ENCODE assay signal across 28 cellular contexts in the genomic region with DNA sequence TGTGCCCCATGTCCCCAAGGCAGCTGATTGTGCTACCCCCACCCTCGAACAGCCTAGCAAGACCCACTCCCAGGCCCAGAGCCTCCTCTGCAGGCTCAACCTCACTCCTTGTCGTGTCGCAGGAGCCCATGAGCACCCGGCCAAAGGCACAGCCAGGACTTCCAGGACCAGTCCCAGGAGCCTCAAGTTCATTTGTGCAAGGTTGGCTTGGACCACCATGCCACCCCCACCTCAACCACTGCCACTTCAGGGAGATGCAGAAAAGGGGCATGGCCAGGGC. TPM values are rescaled to one million over a fixed set of nuclear protein-coding genes. Genes with fewer than 3 reads are reported as not detected.
A peak's percentile ranks its signal among the peaks of the same experiment; 100 is the strongest.
DNase-seq lines count a peak whose midpoint lies in the region; ATAC-seq and TF ChIP-seq lines count a peak whose summit lies in the region.
"Had no signal": no experiment of that assay in that cellular context is flagged by ENCODE, and none has a peak within 500 bp of the region (broad histone marks: within the 10 kb centered on the region; RNA-seq: fewer than 3 reads in every experiment).

No MANE protein-coding gene starts in this region.

- H3K4me2 ChIP-seq in neuronal stem cell (ENCODE audit: insufficient read depth, low read length, poor library complexity, severe bottlenecking) = no peak overlapping the region
- H3K4me2 ChIP-seq: BLaER1 had no signal

- peak; percentile 14 to 32 for ATAC-seq in upper lobe of left lung (ENCODE audit: low FRiP score in 2 of 2)
- ATAC-seq: GM12878 had no signal

- peak overlapping the region; percentile 67 for H2AK5ac ChIP-seq in neuronal stem cell (ENCODE audit: low read depth, low read length)

- H3K9ac ChIP-seq in neuronal stem cell (ENCODE audit: low read depth, low read length, poor library complexity) = no peak overlapping the region
- H3K9ac ChIP-seq: BLaER1 had no signal

- TF ChIP-seq EP300 in upper lobe of left lung (IDR thresholded peaks at IDR 0.05) = no peak

- no peak overlapping the region for H2BK12ac ChIP-seq in neuronal stem cell (ENCODE audit: low read length)

- no peak for TF ChIP-seq CTCF in chondrocyte (IDR thresholded peaks at IDR 0.05)
- TF ChIP-seq CTCF in upper lobe of left lung (IDR thresholded peaks at IDR 0.05) = no peak
- no peak for TF ChIP-seq CTCF in breast epithelium (IDR thresholded peaks at IDR 0.05)

- no peak overlapping the region for H3K27ac Mint-ChIP-seq in chondrocyte (ENCODE audit: unreplicated experiment)
- H3K27ac Mint-ChIP-seq: CD14-positive monocyte; CD4-positive, alpha-beta memory T cell; CD4-positive, CD25-positive, alpha-beta regulatory T cell; CD8-positive, alpha-beta memory T cell had no signal

- no peaks in the 10 kb centered on the region for H3K27me3 Mint-ChIP-seq in chondrocyte (ENCODE audit: low read depth)
- H3K27me3 Mint-ChIP-seq: CD4-positive, alpha-beta memory T cell; CD4-positive, CD25-positive, alpha-beta regulatory T cell; CD8-positive, alpha-beta memory T cell had no signal

- peak overlapping the region; percentile 81 for H3K18ac ChIP-seq in neuronal stem cell (ENCODE audit: low read length)

- H3K9me3 ChIP-seq in neuronal stem cell (replicated peaks in 1 of 2; ENCODE audit: control insufficient read depth in 2 of 2, insufficient read depth in 1 of 2, low read depth in 1 of 2, low read length in 2 of 2) = no peaks in the 10 kb centered on the region
- peaks cover 0 to 14% (median 0%) of the 10 kb centered on the region in 4 donors for H3K9me3 ChIP-seq in upper lobe of left lung
- peaks cover 8 to 29% of the 10 kb centered on the region in 2 donors for H3K9me3 ChIP-seq in breast epithelium
- H3K9me3 ChIP-seq: BE2C had no signal

- TF ChIP-seq POLR2A in upper lobe of left lung (IDR thresholded peaks at IDR 0.05) (no peak), breast epithelium (IDR thresholded peaks at IDR 0.05) (no peak)

- H2BK5ac ChIP-seq in neuronal stem cell (ENCODE audit: low read length) = peak overlapping the region; percentile 48

- DNase-seq in chondrocyte (ENCODE audit: low spot score) (peak; percentile 76), neuronal stem cell (ENCODE audit: low spot score) (no peak), upper lobe of left lung (no peak), H4 (ENCODE audit: low spot score) (no peak), breast epithelium (ENCODE audit: low spot score in 2 of 2) (no peak), cardiac septum (ENCODE audit: low spot score) (no peak)
- DNase-seq: 8988T; ACHN; BE2C; C1 segment of cervical spinal cord; CD4-positive, alpha-beta memory T cell; CD4-positive, CD25-positive, alpha-beta regulatory T cell; CD8-positive, alpha-beta memory T cell; COR-L47; DMS 273 treated with DMSO at 0.1 percent for 48 hours; DMS153; DMS53; DMS79; DND-41; EL; GDM1 had no signal

- H3K14ac ChIP-seq in neuronal stem cell (ENCODE audit: low read length) = peak overlapping the region; percentile 87

- H3K4me1 ChIP-seq in neuronal stem cell (ENCODE audit: control insufficient read depth in 2 of 2, insufficient read depth in 1 of 2, low read depth in 1 of 2, low read length in 2 of 2) (no peaks in the 10 kb centered on the region), upper lobe of left lung (no peaks in the 10 kb centered on the region), breast epithelium (no peaks in the 10 kb centered on the region)
- H3K4me1 ChIP-seq: BE2C, BLaER1 had no signal

- intact Hi-C loops in breast epithelium (cut with DNase I; ENCODE audit: low total_unique reads) = no loop called here
- intact Hi-C loops in cardiac septum (cut with DNase I) = no loop called here

- H3K9me3 Mint-ChIP-seq in chondrocyte (ENCODE audit: low read depth) = peaks cover 7% of the 10 kb centered on the region

- H3K36me3 ChIP-seq in neuronal stem cell (replicated peaks in 1 of 2; ENCODE audit: control insufficient read depth in 2 of 2, insufficient read depth in 2 of 2, low read length in 2 of 2) (no peaks in the 10 kb centered on the region), upper lobe of left lung (no peaks in the 10 kb centered on the region), breast epithelium (no peaks in the 10 kb centered on the region)
- H3K36me3 ChIP-seq: BE2C, BLaER1 had no signal

- no peak overlapping the region for H3K4ac ChIP-seq in neuronal stem cell (ENCODE audit: low read length)

- no peak overlapping the region for H3K4me3 Mint-ChIP-seq in chondrocyte (ENCODE audit: unreplicated experiment)
- H3K4me3 Mint-ChIP-seq: CD14-positive monocyte; CD4-positive, alpha-beta memory T cell; CD4-positive, CD25-positive, alpha-beta regulatory T cell; CD8-positive, alpha-beta memory T cell had no signal

- H3K23ac ChIP-seq in neuronal stem cell (ENCODE audit: low read depth, low read length, poor library complexity) = peak overlapping the region; percentile 69

- H3K4me1 Mint-ChIP-seq in chondrocyte (ENCODE audit: low read depth) = no peaks in the 10 kb centered on the region
- H3K4me1 Mint-ChIP-seq: CD14-positive monocyte; CD4-positive, alpha-beta memory T cell; CD4-positive, CD25-positive, alpha-beta regulatory T cell; CD8-positive, alpha-beta memory T cell had no signal

- WGBS in neuronal stem cell (ENCODE audit: extremely low coverage in 2 of 2, insufficient read length in 2 of 2, insufficient replicate concordance in 1 of 2), 2 donors = no CpG with 5 or more reads among the region's 4 CpGs
- WGBS in upper lobe of left lung, 2 donors = 97% methylated on average over 4 of the region's 4 CpGs; no CpG with 5 or more reads in 1 of the 2 donors

- no peaks in the 10 kb centered on the region for H3K36me3 Mint-ChIP-seq in chondrocyte (ENCODE audit: low read depth)
- H3K36me3 Mint-ChIP-seq: CD14-positive monocyte; CD4-positive, alpha-beta memory T cell; CD4-positive, CD25-positive, alpha-beta regulatory T cell; CD8-positive, alpha-beta memory T cell had no signal

- H3K79me1 ChIP-seq in neuronal stem cell (ENCODE audit: low read depth, low read length) = no peaks in the 10 kb centered on the region

- no peak overlapping the region for H2BK120ac ChIP-seq in neuronal stem cell (ENCODE audit: low read depth, low read length)

- no peaks in the 10 kb centered on the region for H3K27me3 ChIP-seq in neuronal stem cell (ENCODE audit: control insufficient read depth in 3 of 3, insufficient read depth in 3 of 3, low read depth in 1 of 3, low read length in 3 of 3)
- H3K27me3 ChIP-seq in upper lobe of left lung = no peaks in the 10 kb centered on the region
- H3K27me3 ChIP-seq in breast epithelium = no peaks in the 10 kb centered on the region
- H3K27me3 ChIP-seq: BE2C, BLaER1 had no signal

- H3K4me3 ChIP-seq in neuronal stem cell (ENCODE audit: low read length in 2 of 2) (no peak overlapping the region), upper lobe of left lung (no peak overlapping the region), breast epithelium (no peak overlapping the region)
- H3K4me3 ChIP-seq: BLaER1, GM12878 had no signal

- H4K91ac ChIP-seq in neuronal stem cell (ENCODE audit: low read depth, low read length, poor library complexity) = no peak overlapping the region

- H2BK15ac ChIP-seq in neuronal stem cell (ENCODE audit: low read length) = peak overlapping the region; percentile 49

- H3K27ac ChIP-seq in neuronal stem cell (replicated peaks; ENCODE audit: low read length) = no peak overlapping the region
- H3K27ac ChIP-seq in upper lobe of left lung = no peak overlapping the region
- H3K27ac ChIP-seq in breast epithelium = no peak overlapping the region
- H3K27ac ChIP-seq: BLaER1 had no signal

- no peak overlapping the region for H4K8ac ChIP-seq in neuronal stem cell (ENCODE audit: low read depth, low read length)

- H2AFZ ChIP-seq in neuronal stem cell (ENCODE audit: low read length) = no peak overlapping the region

RNA-seq across cellular contexts. Expression of gene KRTAP11-1, which starts 54.4 kb away (rescaled TPM):
- not detected in 3 replicates for total RNA-seq in chondrocyte
- not detected for polyA plus RNA-seq in neuronal stem cell (2013, experiment 1 of 2)
- polyA plus RNA-seq in neuronal stem cell (2013, experiment 2 of 2) = not detected
- total RNA-seq in upper lobe of left lung = under 1 TPM in 1 of 6 donors, not detected in 5; 0.46 TPM
- total RNA-seq in H4 (2014; rRNA removed; shearing (Covaris generic)) = not detected in 2 replicates
- total RNA-seq in breast epithelium = not detected
- total RNA-seq in cardiac septum = not detected
- total RNA-seq: A673; CD4-positive, alpha-beta memory T cell; CD4-positive, CD25-positive, alpha-beta regulatory T cell; CD8-positive, alpha-beta memory T cell; Daoy; G401; GM12878 had no signal
- polyA plus RNA-seq: AG04450; CD14-positive monocyte; CD4-positive, alpha-beta memory T cell; CD4-positive, CD25-positive, alpha-beta regulatory T cell; CD8-positive, alpha-beta memory T cell; GM12878 had no signal
